11 cellular contexts compared by ENCODE assay signal in genomic region chr3:66497288-66497972, GRCh38. TPM values are rescaled to one million over a fixed set of nuclear protein-coding genes. Genes with fewer than 3 reads are reported as not detected.
DNase-seq lines count a peak whose midpoint lies in the region; ATAC-seq and TF ChIP-seq lines count a peak whose summit lies in the region.
"Had no signal": no experiment of that assay in that cellular context is flagged by ENCODE, and none has a peak within 500 bp of the region (broad histone marks: within the 10 kb centered on the region; RNA-seq: fewer than 3 reads in every experiment).

No MANE protein-coding gene starts in this region.

- no peak for TF ChIP-seq CTCF in tibial artery (IDR thresholded peaks at IDR 0.05)

- peaks cover 34% of the 10 kb centered on the region for H3K27me3 Mint-ChIP-seq in activated naive CD4-positive, alpha-beta T cell treated with anti-CD3 and anti-CD28 coated beads, Interleukin-2, amount 10 ng/mL, durations not matched to agents 7 days and 5 days
- H3K27me3 Mint-ChIP-seq in activated T-helper 1 cell treated with anti-CD3 and anti-CD28 coated beads, Interleukin-12 subunit alpha, Interleukin-12 subunit beta, Interleukin-2, Interleukin-4 antibody, amounts not matched to agents 30 ng/mL and 10 ng/mL and 1 ng/mL, durations not matched to agents 14 hours and 24 hours and 36 hours (ENCODE audit: insufficient read depth), result peaks cover 4% of the 10 kb centered on the region

- H3K9ac ChIP-seq in iPS-20b (ENCODE audit: low read depth, low read length), result peak overlapping the region; percentile 67; the same call in 1 of the 2 replicates

- H3K9me3 Mint-ChIP-seq in activated naive CD4-positive, alpha-beta T cell treated with anti-CD3 and anti-CD28 coated beads, Interleukin-2, amount 10 ng/mL, durations not matched to agents 7 days and 5 days, result no peaks in the 10 kb centered on the region
- H3K9me3 Mint-ChIP-seq in activated T-helper 1 cell treated with anti-CD3 and anti-CD28 coated beads, Interleukin-12 subunit alpha, Interleukin-12 subunit beta, Interleukin-2, Interleukin-4 antibody, amounts not matched to agents 30 ng/mL and 10 ng/mL and 1 ng/mL, durations not matched to agents 14 hours and 24 hours and 36 hours, result no peaks in the 10 kb centered on the region

- peak overlapping the region; percentile 87 for H3K4me3 Mint-ChIP-seq in activated naive CD4-positive, alpha-beta T cell treated with anti-CD3 and anti-CD28 coated beads, Interleukin-2, amount 10 ng/mL, durations not matched to agents 7 days and 5 days
- peak overlapping the region; percentile 99 for H3K4me3 Mint-ChIP-seq in activated T-helper 1 cell treated with anti-CD3 and anti-CD28 coated beads, Interleukin-12 subunit alpha, Interleukin-12 subunit beta, Interleukin-2, Interleukin-4 antibody, amounts not matched to agents 30 ng/mL and 10 ng/mL and 1 ng/mL, durations not matched to agents 14 hours and 24 hours and 36 hours

- H3K27ac Mint-ChIP-seq in activated naive CD4-positive, alpha-beta T cell treated with anti-CD3 and anti-CD28 coated beads, Interleukin-2, amount 10 ng/mL, durations not matched to agents 7 days and 5 days, result peak overlapping the region; percentile 90
- peak overlapping the region; percentile 82 for H3K27ac Mint-ChIP-seq in activated T-helper 1 cell treated with anti-CD3 and anti-CD28 coated beads, Interleukin-12 subunit alpha, Interleukin-12 subunit beta, Interleukin-2, Interleukin-4 antibody, amounts not matched to agents 30 ng/mL and 10 ng/mL and 1 ng/mL, durations not matched to agents 14 hours and 24 hours and 36 hours

- peaks cover 11% of the 10 kb centered on the region for H3K36me3 Mint-ChIP-seq in activated naive CD4-positive, alpha-beta T cell treated with anti-CD3 and anti-CD28 coated beads, Interleukin-2, amount 10 ng/mL, durations not matched to agents 7 days and 5 days
- H3K36me3 Mint-ChIP-seq in activated T-helper 1 cell treated with anti-CD3 and anti-CD28 coated beads, Interleukin-12 subunit alpha, Interleukin-12 subunit beta, Interleukin-2, Interleukin-4 antibody, amounts not matched to agents 30 ng/mL and 10 ng/mL and 1 ng/mL, durations not matched to agents 14 hours and 24 hours and 36 hours (ENCODE audit: low read depth), result peaks cover 24% of the 10 kb centered on the region

- H3K27me3 ChIP-seq in iPS-20b (ENCODE audit: insufficient read depth, low read length), result 0 out of 2 replicates have a peak, but pooled peaks cover 5% of the 10 kb centered on the region
- H3K27me3 ChIP-seq in tibial artery, result no peaks in the 10 kb centered on the region

- CTCF ChIA-PET in activated naive CD4-positive, alpha-beta T cell treated with anti-CD3 and anti-CD28 coated beads, Interleukin-2, amount 10 ng/mL, durations not matched to agents 7 days and 5 days (lab: Charles Lee), result interaction anchor here (0.7 to 1.7 kb wide), 6 partner anchors 14 to 457 kb away, joined by 3 to 7 read pairs (median 4); no protein-coding TSS in a partner anchor

- H3K9me3 ChIP-seq in iPS-20b (ENCODE audit: insufficient read depth, low read depth, low read length) (no peaks in the 10 kb centered on the region), tibial artery (no peaks in the 10 kb centered on the region)

- H3K4me1 Mint-ChIP-seq in activated naive CD4-positive, alpha-beta T cell treated with anti-CD3 and anti-CD28 coated beads, Interleukin-2, amount 10 ng/mL, durations not matched to agents 7 days and 5 days, result peaks cover 84% of the 10 kb centered on the region
- peaks cover 90% of the 10 kb centered on the region for H3K4me1 Mint-ChIP-seq in activated T-helper 1 cell treated with anti-CD3 and anti-CD28 coated beads, Interleukin-12 subunit alpha, Interleukin-12 subunit beta, Interleukin-2, Interleukin-4 antibody, amounts not matched to agents 30 ng/mL and 10 ng/mL and 1 ng/mL, durations not matched to agents 14 hours and 24 hours and 36 hours (ENCODE audit: low read depth)

- ATAC-seq in GM21381 (IDR thresholded peaks at IDR 0.05; ENCODE audit: unreplicated experiment), result no peak

- intact Hi-C loops in activated T-helper 1 cell treated with anti-CD3 and anti-CD28 coated beads, Interleukin-12 subunit alpha, Interleukin-12 subunit beta, Interleukin-2, Interleukin-4 antibody, amounts not matched to agents 30 ng/mL and 10 ng/mL and 1 ng/mL, durations not matched to agents 14 hours and 24 hours and 36 hours (cut with micrococcal nuclease), result loop anchor here (10.0 kb wide), 1 partner anchor 533 kb away; no protein-coding TSS in a partner anchor
- intact Hi-C loops in tibial artery (cut with DNase I; ENCODE audit: low total_unique reads), result loop anchor here (5.0 kb wide), 1 partner anchor 45 kb away; no protein-coding TSS in a partner anchor

- H3K4me1 ChIP-seq in iPS-20b (ENCODE audit: insufficient read depth, low read length) (peaks cover 66% of the 10 kb centered on the region), tibial artery (peaks cover 0 to 63% (median 51%) of the 10 kb centered on the region in 4 donors)

- H3K4me3 ChIP-seq in iPS-20b (ENCODE audit: low read length) (peak overlapping the region; percentile 91), tibial artery (peak overlapping the region; percentile 77 to 96)

- DNase-seq in activated naive CD4-positive, alpha-beta T cell treated with anti-CD3 and anti-CD28 coated beads, Interleukin-2, amount 10 ng/mL, durations not matched to agents 7 days and 5 days, result no peak
- no peak for DNase-seq in activated naive CD4-positive, alpha-beta T cell treated with anti-CD3 and anti-CD28 coated beads, Interleukin-2, amount 50 U/mL, for 16 hours
- DNase-seq in activated T-helper 1 cell treated with anti-CD3 and anti-CD28 coated beads, Interleukin-12 subunit alpha, Interleukin-12 subunit beta, Interleukin-2, Interleukin-4 antibody, amounts not matched to agents 30 ng/mL and 10 ng/mL and 1 ng/mL, durations not matched to agents 14 hours and 24 hours and 36 hours (ENCODE audit: low spot score), result no peak
- DNase-seq in tibial artery (no peak), AG20443 (ENCODE audit: low spot score) (no peak), SW 1271 (lab: John Stamatoyannopoulos, UW) (no peak)
- DNase-seq: midbrain; NCI-H524 treated with DMSO at 0.1 percent for 48 hours; stimulated activated CD4-positive, alpha-beta T cell treated with anti-CD3 and anti-CD28 coated beads, Interleukin-1b, Interleukin-23, amount 100 ng/mL, for 48 hours had no signal

- H3K36me3 ChIP-seq in iPS-20b (ENCODE audit: insufficient read depth, low read depth, low read length) (peaks cover 6% of the 10 kb centered on the region; the same call in 1 of the 2 replicates), tibial artery (no peaks in the 10 kb centered on the region)

- H3K27ac ChIP-seq in iPS-20b (ENCODE audit: low read length) (peak overlapping the region; percentile 35), tibial artery (peak overlapping the region; percentile 91 to 99)

RNA-seq across cellular contexts. Expression of gene LRIG1, which starts 3.4 kb away (rescaled TPM):
- total RNA-seq in activated T-helper 1 cell treated with anti-CD3 and anti-CD28 coated beads, Interleukin-12 subunit alpha, Interleukin-12 subunit beta, Interleukin-2, Interleukin-4 antibody, amounts not matched to agents 30 ng/mL and 10 ng/mL and 1 ng/mL, durations not matched to agents 14 hours and 24 hours and 36 hours, result 57.4 and 59.5 TPM in 2 replicates
